1 cellular context compared by ENCODE assay signal in genomic region chr10:53406532-53406931, GRCh38.
TF ChIP-seq lines count a peak whose summit lies in the region.

No MANE protein-coding gene starts in this region.

TF ChIP-seq in SK-N-SH treated with all-trans-retinoic acid at 6 μM for 48 hours, 23 proteins besides CTCF, POLR2A, EP300 and RAD21 (continued from another document):
- TF ChIP-seq PATZ1 (CRISPR knock-in tag; IDR thresholded peaks at IDR 0.05; ENCODE audit: borderline replicate concordance) (no peak), ARNTL (CRISPR knock-in tag; IDR thresholded peaks at IDR 0.05; ENCODE audit: borderline replicate concordance, low read depth) (no peak), CSDC2 (CRISPR knock-in tag; IDR thresholded peaks at IDR 0.05) (no peak), RARB (CRISPR knock-in tag; IDR thresholded peaks at IDR 0.05) (no peak), OSR1 (CRISPR knock-in tag; IDR thresholded peaks at IDR 0.05) (no peak), ZFP30 (CRISPR knock-in tag; IDR thresholded peaks at IDR 0.05) (no peak), ZC3H10 (CRISPR knock-in tag; IDR thresholded peaks at IDR 0.05) (no peak), TOX (CRISPR knock-in tag; IDR thresholded peaks at IDR 0.05; ENCODE audit: borderline replicate concordance) (no peak), ZFP3 (CRISPR knock-in tag; IDR thresholded peaks at IDR 0.05) (no peak), ISL1 (CRISPR knock-in tag; IDR thresholded peaks at IDR 0.05) (no peak)
